In genomic region chr2:39488450-39488849, GRCh38 we compare ENCODE assay signal across 10 cellular contexts. TPM values are rescaled to one million over a fixed set of nuclear protein-coding genes. Genes with fewer than 3 reads are reported as not detected.
DNase-seq lines count a peak whose midpoint lies in the region; FAIRE-seq and TF ChIP-seq lines count a peak whose summit lies in the region.
"Had no signal": no experiment of that assay in that cellular context is flagged by ENCODE, and none has a peak within 500 bp of the region (broad histone marks: within the 10 kb centered on the region; RNA-seq: fewer than 3 reads in every experiment).

No MANE protein-coding gene starts in this region.

- intact Hi-C loops in left ventricle myocardium inferior (cut with micrococcal nuclease) = no loop called here

- H3K27ac ChIP-seq in left ventricle myocardium inferior (replicated peaks) = no peak overlapping the region
- H3K27ac ChIP-seq in coronary artery = no peak overlapping the region

- DNase-seq in H54 (ENCODE audit: insufficient read length, low spot score) (no peak), RCC 7860 (ENCODE audit: low spot score) (peak; percentile 74), fibroblast of gingiva (ENCODE audit: low read depth) (peak; percentile 89), pulmonary artery endothelial cell (ENCODE audit: low read depth, low spot score) (peak; percentile 67), H7 (no peak), left ventricle myocardium inferior (no peak), cerebellum (ENCODE audit: low spot score) (no peak), coronary artery (ENCODE audit: low spot score) (no peak)
- DNase-seq: hippocampal formation; naive thymus-derived CD8-positive, alpha-beta T cell had no signal

- peaks cover 32% of the 10 kb centered on the region for H3K4me1 ChIP-seq in left ventricle myocardium inferior

- TF ChIP-seq POLR2A in H54 (IDR thresholded peaks at IDR 0.05; ENCODE audit: low read depth, low read length) = no peak

- peak; percentile 91 for FAIRE-seq in H54 (lab: Jason Lieb, UNC)
- FAIRE-seq in RCC 7860 (lab: Jason Lieb, UNC) = peak; percentile 89

- H3K9me3 ChIP-seq in left ventricle myocardium inferior (replicated peaks) = no peaks in the 10 kb centered on the region

- TF ChIP-seq CTCF in left ventricle myocardium inferior (IDR thresholded peaks at IDR 0.05; ENCODE audit: borderline replicate concordance) (no peak), coronary artery (IDR thresholded peaks at IDR 0.05) (no peak)

- H3K27me3 ChIP-seq in H7 (ENCODE audit: control insufficient read depth, insufficient read depth, low read length) = no peaks in the 10 kb centered on the region
- H3K27me3 ChIP-seq in left ventricle myocardium inferior (ENCODE audit: low read depth) = no peaks in the 10 kb centered on the region

- no peaks in the 10 kb centered on the region for H3K36me3 ChIP-seq in H7 (replicated peaks; ENCODE audit: control insufficient read depth, insufficient read depth, low read length)
- H3K36me3 ChIP-seq in left ventricle myocardium inferior = no peaks in the 10 kb centered on the region

- H3K4me3 ChIP-seq in H7 (ENCODE audit: insufficient read depth, low read depth, low read length) (no peak overlapping the region), left ventricle myocardium inferior (no peak overlapping the region), coronary artery (no peak overlapping the region)

RNA-seq across cellular contexts. Expression of gene MAP4K3, which starts 51.4 kb away (rescaled TPM):
- total RNA-seq in pulmonary artery endothelial cell (17.9 and 19.1 TPM in 2 replicates), left ventricle myocardium inferior (37.1 TPM), cerebellum (137 TPM)
- 48.4 and 83.7 TPM in 2 replicates for total RNA-seq in H7 (2014; rRNA removed; shearing (Covaris generic))

Comparison
In these comparisons a context has a peak if more than half of its experiments do, and no peak if none do; other contexts are left out.
1. DNase-seq: peak in RCC 7860 (single experiment), fibroblast of gingiva (single experiment) and pulmonary artery endothelial cell (single experiment); none in H54 (single experiment), H7 (single experiment), left ventricle myocardium inferior (single experiment), cerebellum (single experiment) and coronary artery (single experiment).